In genomic region chr17:38616361-38616760, GRCh38 we compare ENCODE assay signal across 1 cellular context.
TF ChIP-seq lines count a peak whose summit lies in the region.

No MANE protein-coding gene starts in this region.

TF ChIP-seq in WTC11, 78 proteins besides CTCF, POLR2A, EP300 and RAD21 (continued from another document):
- no peak for TF ChIP-seq E2F5 (CRISPR knock-in tag; IDR thresholded peaks at IDR 0.05)
- TF ChIP-seq TCF7 (CRISPR knock-in tag; IDR thresholded peaks at IDR 0.05; ENCODE audit: low read depth): no peak
- no peak for TF ChIP-seq NFATC4 (CRISPR knock-in tag; IDR thresholded peaks at IDR 0.05)
- no peak for TF ChIP-seq MAX (CRISPR knock-in tag; IDR thresholded peaks at IDR 0.05)
- no peak for TF ChIP-seq GRHL2 (CRISPR knock-in tag; IDR thresholded peaks at IDR 0.05; ENCODE audit: insufficient replicate concordance, severe bottlenecking)
